8 cellular contexts compared by ENCODE assay signal in genomic region chr1:224182057-224182865, GRCh38. TPM values are rescaled to one million over a fixed set of nuclear protein-coding genes. Genes with fewer than 3 reads are reported as not detected.
A peak's percentile ranks its signal among the peaks of the same experiment; 100 is the strongest.
DNase-seq lines count a peak whose midpoint lies in the region; ATAC-seq lines count a peak whose summit lies in the region.

No MANE protein-coding gene starts in this region.

- peaks cover 3% of the 10 kb centered on the region for H3K27me3 Mint-ChIP-seq in activated T-helper 1 cell treated with anti-CD3 and anti-CD28 coated beads, Interleukin-12 subunit alpha, Interleukin-12 subunit beta, Interleukin-2, Interleukin-4 antibody, amounts not matched to agents 30 ng/mL and 10 ng/mL and 1 ng/mL, durations not matched to agents 14 hours and 24 hours and 36 hours (ENCODE audit: insufficient read depth)

- H3K4me3 Mint-ChIP-seq in activated T-helper 1 cell treated with anti-CD3 and anti-CD28 coated beads, Interleukin-12 subunit alpha, Interleukin-12 subunit beta, Interleukin-2, Interleukin-4 antibody, amounts not matched to agents 30 ng/mL and 10 ng/mL and 1 ng/mL, durations not matched to agents 14 hours and 24 hours and 36 hours: peak overlapping the region; percentile 75

- DNase-seq in NCI-H2107 treated with DMSO at 0.1 percent for 48 hours (lab: John Stamatoyannopoulos, UW; ENCODE audit: unreplicated experiment) (peak; percentile 95), NCI-H2107 (lab: John Stamatoyannopoulos, UW) (no peak), NCI-H748 (lab: John Stamatoyannopoulos, UW; ENCODE audit: unreplicated experiment) (peak; percentile 34), germinal center (ENCODE audit: low spot score) (peak; percentile 82), skeletal muscle cell (ENCODE audit: low read depth) (no peak), middle frontal gyrus (ENCODE audit: extremely low spot score, low spot score) (no peak)
- peak; percentile 21 for DNase-seq in activated T-helper 1 cell treated with anti-CD3 and anti-CD28 coated beads, Interleukin-12 subunit alpha, Interleukin-12 subunit beta, Interleukin-2, Interleukin-4 antibody, amounts not matched to agents 30 ng/mL and 10 ng/mL and 1 ng/mL, durations not matched to agents 14 hours and 24 hours and 36 hours (ENCODE audit: low spot score)

- peak overlapping the region; percentile 93 for H3K27ac Mint-ChIP-seq in activated T-helper 1 cell treated with anti-CD3 and anti-CD28 coated beads, Interleukin-12 subunit alpha, Interleukin-12 subunit beta, Interleukin-2, Interleukin-4 antibody, amounts not matched to agents 30 ng/mL and 10 ng/mL and 1 ng/mL, durations not matched to agents 14 hours and 24 hours and 36 hours

- H3K9me3 Mint-ChIP-seq in activated T-helper 1 cell treated with anti-CD3 and anti-CD28 coated beads, Interleukin-12 subunit alpha, Interleukin-12 subunit beta, Interleukin-2, Interleukin-4 antibody, amounts not matched to agents 30 ng/mL and 10 ng/mL and 1 ng/mL, durations not matched to agents 14 hours and 24 hours and 36 hours: no peaks in the 10 kb centered on the region

- H3K4me1 Mint-ChIP-seq in activated T-helper 1 cell treated with anti-CD3 and anti-CD28 coated beads, Interleukin-12 subunit alpha, Interleukin-12 subunit beta, Interleukin-2, Interleukin-4 antibody, amounts not matched to agents 30 ng/mL and 10 ng/mL and 1 ng/mL, durations not matched to agents 14 hours and 24 hours and 36 hours (ENCODE audit: low read depth): peaks cover 46% of the 10 kb centered on the region

- H3K4me3 ChIP-seq in skeletal muscle cell (ENCODE audit: low read depth, low read length): peak overlapping the region; percentile 72

- peaks cover 20% of the 10 kb centered on the region for H3K36me3 Mint-ChIP-seq in activated T-helper 1 cell treated with anti-CD3 and anti-CD28 coated beads, Interleukin-12 subunit alpha, Interleukin-12 subunit beta, Interleukin-2, Interleukin-4 antibody, amounts not matched to agents 30 ng/mL and 10 ng/mL and 1 ng/mL, durations not matched to agents 14 hours and 24 hours and 36 hours (ENCODE audit: low read depth)

- intact Hi-C loops in activated T-helper 1 cell treated with anti-CD3 and anti-CD28 coated beads, Interleukin-12 subunit alpha, Interleukin-12 subunit beta, Interleukin-2, Interleukin-4 antibody, amounts not matched to agents 30 ng/mL and 10 ng/mL and 1 ng/mL, durations not matched to agents 14 hours and 24 hours and 36 hours (cut with micrococcal nuclease): loop anchor here (1.0 to 5.0 kb wide), 10 partner anchors 10 to 349 kb away; partner anchors contain the start of genes CNIH4 and FBXO28

- peak; percentile 43 for ATAC-seq in HG02884 (IDR thresholded peaks at IDR 0.05; ENCODE audit: unreplicated experiment)

RNA-seq across cellular contexts. Expression of gene DEGS1, which starts 0.8 kb away (rescaled TPM):
- 54.7 and 57.1 TPM in 2 replicates for total RNA-seq in activated T-helper 1 cell treated with anti-CD3 and anti-CD28 coated beads, Interleukin-12 subunit alpha, Interleukin-12 subunit beta, Interleukin-2, Interleukin-4 antibody, amounts not matched to agents 30 ng/mL and 10 ng/mL and 1 ng/mL, durations not matched to agents 14 hours and 24 hours and 36 hours

Comparison
In these comparisons a context has a peak if more than half of its experiments do, and no peak if none do; other contexts are left out.
1. DNase-seq: peak in NCI-H2107 treated with DMSO at 0.1 percent for 48 hours (single experiment), NCI-H748 (single experiment), activated T-helper 1 cell treated with anti-CD3 and anti-CD28 coated beads, Interleukin-12 subunit alpha, Interleukin-12 subunit beta, Interleukin-2, Interleukin-4 antibody, amounts not matched to agents 30 ng/mL and 10 ng/mL and 1 ng/mL, durations not matched to agents 14 hours and 24 hours and 36 hours (single experiment) and germinal center (single experiment); none in NCI-H2107 (single experiment), skeletal muscle cell (single experiment) and middle frontal gyrus (single experiment).